ENCODE assay signal across 1 cellular context in genomic region chr1:23403038-23403336, GRCh38.
TF ChIP-seq lines count a peak whose summit lies in the region.

No MANE protein-coding gene starts in this region.

TF ChIP-seq in SK-N-SH, 30 proteins besides CTCF, POLR2A, EP300 and RAD21 (continued from another document):
- TF ChIP-seq USF2 (IDR thresholded peaks at IDR 0.05; ENCODE audit: borderline replicate concordance, low read depth, low read length) (no peak), ELF1 (IDR thresholded peaks at IDR 0.05) (no peak), MAX (IDR thresholded peaks at IDR 0.05; ENCODE audit: low read depth) (peak; percentile 88), RCOR1 (IDR thresholded peaks at IDR 0.05; ENCODE audit: low read length) (no peak), FOSL2 (IDR thresholded peaks at IDR 0.05; ENCODE audit: borderline replicate concordance, low read depth) (peak; percentile 87), PBX3 (IDR thresholded peaks at IDR 0.05) (0 out of 2 replicates have a peak, but pooled peaks have one; percentile 19), EZH2phosphoT487 (IDR thresholded peaks at IDR 0.05; ENCODE audit: borderline replicate concordance, low read depth) (no peak), GABPA (IDR thresholded peaks at IDR 0.05; ENCODE audit: low read depth) (no peak), MXI1 (IDR thresholded peaks at IDR 0.05; ENCODE audit: low read depth, low read length) (no peak), RFX5 (IDR thresholded peaks at IDR 0.05; ENCODE audit: low read length) (no peak), TEAD4 (IDR thresholded peaks at IDR 0.05; ENCODE audit: borderline replicate concordance, insufficient read depth) (no peak), NFIC (IDR thresholded peaks at IDR 0.05; ENCODE audit: borderline replicate concordance) (peak; percentile 25; the same call in 1 of the 2 replicates), SMC3 (IDR thresholded peaks at IDR 0.05; ENCODE audit: low read depth, low read length) (no peak), USF1 (IDR thresholded peaks at IDR 0.05; ENCODE audit: borderline replicate concordance, low read depth) (no peak), NRF1 (IDR thresholded peaks at IDR 0.05; ENCODE audit: low read depth, low read length) (no peak), TAF1 (IDR thresholded peaks at IDR 0.05; ENCODE audit: borderline replicate concordance, low read depth, low read length) (no peak), FOXM1 (IDR thresholded peaks at IDR 0.05; ENCODE audit: low read depth) (no peak), REST (IDR thresholded peaks at IDR 0.05; ENCODE audit: low read depth, low read length) (no peak), JUND (IDR thresholded peaks at IDR 0.05) (peak; percentile 62), RXRA (IDR thresholded peaks at IDR 0.05; ENCODE audit: borderline replicate concordance, low read depth) (no peak), POLR2AphosphoS5 (IDR thresholded peaks at IDR 0.05; ENCODE audit: low read depth, low read length) (no peak; the same call in 1 of the 2 replicates)
